10 cellular contexts compared by ENCODE assay signal in the genomic region with DNA sequence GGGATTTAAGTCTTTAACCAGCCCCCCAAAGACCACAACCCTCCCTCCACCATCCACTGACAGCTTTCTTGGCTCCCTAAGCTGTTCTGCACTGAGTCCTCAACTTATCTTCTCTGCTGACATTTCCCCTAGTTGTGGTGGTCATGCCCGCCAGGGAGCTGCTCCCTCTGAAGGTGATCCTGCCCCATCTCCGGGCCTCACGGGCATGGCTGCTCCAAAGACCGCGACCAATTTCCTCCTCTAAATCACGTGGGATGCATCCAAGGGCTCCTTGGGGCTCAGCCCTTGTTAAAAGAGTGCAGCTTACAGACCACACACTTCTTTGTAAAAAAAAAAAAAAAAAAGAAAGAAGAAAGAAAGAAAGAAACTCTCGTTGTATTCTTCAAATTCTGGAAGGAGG. TPM values are rescaled to one million over a fixed set of nuclear protein-coding genes. Genes with fewer than 3 reads are reported as not detected.
DNase-seq lines count a peak whose midpoint lies in the region; ATAC-seq and TF ChIP-seq lines count a peak whose summit lies in the region.
"Had no signal": no experiment of that assay in that cellular context is flagged by ENCODE, and none has a peak within 500 bp of the region (broad histone marks: within the 10 kb centered on the region; RNA-seq: fewer than 3 reads in every experiment).

No MANE protein-coding gene starts in this region.

- H3K27me3 ChIP-seq in CD8-positive, alpha-beta T cell (ENCODE audit: insufficient read depth, low read length) = no peaks in the 10 kb centered on the region
- no peaks in the 10 kb centered on the region for H3K27me3 ChIP-seq in RWPE2 (ENCODE audit: insufficient read depth, poor library complexity, severe bottlenecking)
- no peaks in the 10 kb centered on the region for H3K27me3 ChIP-seq in heart left ventricle
- H3K27me3 ChIP-seq in gastrocnemius medialis = no peaks in the 10 kb centered on the region
- no peaks in the 10 kb centered on the region for H3K27me3 ChIP-seq in WERI-Rb-1 (ENCODE audit: insufficient read depth, low read depth, severe bottlenecking)

- H3K36me3 Mint-ChIP-seq in CD8-positive, alpha-beta T cell = no peaks in the 10 kb centered on the region

- no peaks in the 10 kb centered on the region for H3K27me3 Mint-ChIP-seq in CD8-positive, alpha-beta T cell (ENCODE audit: low read depth)

- no peak for ATAC-seq in CD8-positive, alpha-beta T cell
- no peak for ATAC-seq in RWPE2 (ENCODE audit: low read depth)
- peak in 1 of 4 donors; percentile 17 for ATAC-seq in heart left ventricle
- ATAC-seq in gastrocnemius medialis = no peak
- no peak for ATAC-seq in GM21515 (IDR thresholded peaks at IDR 0.05; ENCODE audit: unreplicated experiment)

- no peak overlapping the region for H3K4me3 Mint-ChIP-seq in CD8-positive, alpha-beta T cell

- in situ Hi-C loops in gastrocnemius medialis (cut with MboI; ENCODE audit: low sequenced_read_pairs in 4 of 4) = loop anchor here in 1 of 4 donors (25.0 kb wide), 1 partner anchor 850 kb away; no protein-coding TSS in a partner anchor

- TF ChIP-seq POLR2A in heart left ventricle (IDR thresholded peaks at IDR 0.05) (no peak), gastrocnemius medialis (IDR thresholded peaks at IDR 0.05) (no peak)

- H3K4me1 ChIP-seq in CD8-positive, alpha-beta T cell (ENCODE audit: insufficient read depth, low read length) = peaks cover 48% of the 10 kb centered on the region
- peaks cover 36% of the 10 kb centered on the region for H3K4me1 ChIP-seq in RWPE2 (ENCODE audit: insufficient read depth, poor library complexity, severe bottlenecking)
- H3K4me1 ChIP-seq in heart left ventricle = peaks cover 0 to 54% (median 48%) of the 10 kb centered on the region in 12 donors
- peaks cover 38% of the 10 kb centered on the region in 2 donors for H3K4me1 ChIP-seq in gastrocnemius medialis

- CTCF ChIA-PET in CD8-positive, alpha-beta T cell (lab: Charles Lee) = interaction anchor here (1.0 to 1.5 kb wide), 4 partner anchors 12 to 27 kb away, joined by 3 to 4 read pairs (median 3); a partner anchor contains a TSS

- peaks cover 54% of the 10 kb centered on the region for H3K4me1 Mint-ChIP-seq in CD8-positive, alpha-beta T cell (ENCODE audit: low read depth)

- POLR2A ChIA-PET in CD8-positive, alpha-beta T cell (lab: Charles Lee) = interaction anchor here (2.1 to 9.9 kb wide), 2 partner anchors 17 to 28 kb away, joined by 11 to 229 read pairs; a partner anchor contains a TSS

- peak overlapping the region; percentile 75 for H3K27ac ChIP-seq in CD8-positive, alpha-beta T cell (ENCODE audit: low read depth, low read length)
- H3K27ac ChIP-seq in RWPE2 (ENCODE audit: poor library complexity, severe bottlenecking) (peak overlapping the region; percentile 100), heart left ventricle (peak overlapping the region; percentile 74 to 96 (median 88)), gastrocnemius medialis (peak overlapping the region; percentile 85 to 96 (median 90)), WERI-Rb-1 (no peak overlapping the region)

- no peaks in the 10 kb centered on the region for H3K9me3 ChIP-seq in CD8-positive, alpha-beta T cell (ENCODE audit: low read length)
- no peaks in the 10 kb centered on the region for H3K9me3 ChIP-seq in RWPE2 (ENCODE audit: severe bottlenecking)
- H3K9me3 ChIP-seq in heart left ventricle = no peaks in the 10 kb centered on the region
- no peaks in the 10 kb centered on the region for H3K9me3 ChIP-seq in gastrocnemius medialis
- no peaks in the 10 kb centered on the region for H3K9me3 ChIP-seq in WERI-Rb-1 (ENCODE audit: severe bottlenecking)

- no peak for DNase-seq in CD8-positive, alpha-beta T cell
- DNase-seq in RWPE2 (ENCODE audit: low spot score) (no peak), heart left ventricle (no peak), gastrocnemius medialis (no peak), WERI-Rb-1 (no peak), MV-4-11 (lab: John Stamatoyannopoulos, UW) (no peak), COR-L47 (lab: John Stamatoyannopoulos, UW) (no peak)
- DNase-seq: NCI-H1694, nucleus accumbens had no signal

- peak overlapping the region; percentile 90 for H3K27ac Mint-ChIP-seq in CD8-positive, alpha-beta T cell

- H3K36me3 ChIP-seq in CD8-positive, alpha-beta T cell (ENCODE audit: insufficient read depth, low read length) = no peaks in the 10 kb centered on the region
- H3K36me3 ChIP-seq in RWPE2 (ENCODE audit: low read depth) (no peaks in the 10 kb centered on the region), heart left ventricle (no peaks in the 10 kb centered on the region), gastrocnemius medialis (no peaks in the 10 kb centered on the region), WERI-Rb-1 (no peaks in the 10 kb centered on the region)

- H3K4me3 ChIP-seq in CD8-positive, alpha-beta T cell (ENCODE audit: low read depth, low read length) = no peak overlapping the region
- H3K4me3 ChIP-seq in RWPE2 (ENCODE audit: severe bottlenecking) (no peak overlapping the region), heart left ventricle (no peak overlapping the region), gastrocnemius medialis (no peak overlapping the region), WERI-Rb-1 (ENCODE audit: low read depth, low read length) (no peak overlapping the region)

- 67 to 76% (median 72%) methylated on average over 7 of the region's 7 CpGs for WGBS in heart left ventricle, 4 donors

- intact Hi-C loops in CD8-positive, alpha-beta T cell (cut with DNase I, micrococcal nuclease) = loop anchor here (5.0 kb wide), 1 partner anchor 35 kb away; no protein-coding TSS in a partner anchor
- intact Hi-C loops in heart left ventricle (cut with DNase I) = loop anchor here in 1 of 10 donors (10.0 kb wide), 1 partner anchor 263 kb away; no protein-coding TSS in a partner anchor
- intact Hi-C loops in gastrocnemius medialis (cut with DNase I; ENCODE audit: low total_unique reads) = loop anchor here (5.0 kb wide), 1 partner anchor 75 kb away; no protein-coding TSS in a partner anchor

- H3K9me3 Mint-ChIP-seq in CD8-positive, alpha-beta T cell = no peaks in the 10 kb centered on the region

- TF ChIP-seq CTCF in CD8-positive, alpha-beta T cell (IDR thresholded peaks at IDR 0.05) = no peak
- TF ChIP-seq CTCF in RWPE2 (IDR thresholded peaks at IDR 0.05; ENCODE audit: poor library complexity, severe bottlenecking) (no peak), heart left ventricle (IDR thresholded peaks at IDR 0.05) (no peak), gastrocnemius medialis (IDR thresholded peaks at IDR 0.05 in 4 of 5, conservative IDR thresholded peaks at IDR 0.05 in 1 of 5) (no peak), WERI-Rb-1 (IDR thresholded peaks at IDR 0.05; ENCODE audit: low read depth, low read length) (no peak)

RNA-seq across cellular contexts. Expression of a gene that starts 27.1 kb away (rescaled TPM):
- total RNA-seq in CD8-positive, alpha-beta T cell = 100 to 1,000 TPM; 552 to 566 TPM
- total RNA-seq in heart left ventricle (100 to 1,000 TPM in 1 of 9 donors, 10 to 100 TPM in 8; 22.6 to 106 (median 52.2) TPM), gastrocnemius medialis (10 to 100 TPM; 23.3 to 84.7 (median 49.8) TPM)
- 10 to 100 TPM; 15.2 to 66.2 TPM for polyA plus RNA-seq in heart left ventricle

Comparison
In these comparisons a context has a peak if more than half of its experiments do, and no peak if none do; other contexts are left out.
1. RNA of a gene that starts 27.1 kb away (total RNA-seq): 552 to 566 TPM in CD8-positive, alpha-beta T cell; 23.3 to 84.7 TPM in gastrocnemius medialis and 22.6 to 106 TPM in heart left ventricle; every median in the first group is over 4 times any median in the second.